ENCODE assay signal across 10 cellular contexts in the genomic region with DNA sequence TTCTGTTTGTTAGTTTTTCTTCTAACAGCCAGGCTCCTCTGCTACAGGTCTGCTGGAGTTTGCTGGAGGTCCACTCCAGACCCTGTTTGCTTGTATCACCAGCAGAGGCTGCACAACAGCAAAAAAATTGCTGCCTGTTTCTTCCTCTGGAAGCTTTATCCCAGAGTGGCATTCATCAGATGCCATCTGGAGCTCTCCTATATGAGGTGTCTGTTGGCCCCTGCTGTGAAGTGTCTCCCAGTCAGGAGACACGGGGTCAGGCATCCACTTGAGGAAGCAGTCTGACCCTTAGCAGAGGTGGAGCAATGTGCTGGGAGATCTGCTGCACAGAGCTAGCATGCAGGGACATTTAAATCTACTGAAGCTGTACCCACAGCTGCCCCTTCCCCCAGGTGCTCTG. TPM values are rescaled to one million over a fixed set of nuclear protein-coding genes. Genes with fewer than 3 reads are reported as not detected.
DNase-seq lines count a peak whose midpoint lies in the region; ATAC-seq and TF ChIP-seq lines count a peak whose summit lies in the region.
"Had no signal": no experiment of that assay in that cellular context is flagged by ENCODE, and none has a peak within 500 bp of the region (broad histone marks: within the 10 kb centered on the region; RNA-seq: fewer than 3 reads in every experiment).

No MANE protein-coding gene starts in this region.

- POLR2A ChIA-PET in Caco-2 (lab: Charles Lee): no interaction called here

- H3K27me3 Mint-ChIP-seq in Calu3 (ENCODE audit: unreplicated experiment): no peaks in the 10 kb centered on the region
- no peaks in the 10 kb centered on the region for H3K27me3 Mint-ChIP-seq in memory B cell
- no peaks in the 10 kb centered on the region for H3K27me3 Mint-ChIP-seq in Caco-2 (ENCODE audit: insufficient read depth, unreplicated experiment)

- H3K4me3 ChIP-seq in tibial nerve (no peak overlapping the region), esophagus muscularis mucosa (no peak overlapping the region), Caco-2 (ENCODE audit: low read depth, low read length) (no peak overlapping the region)
- H3K4me3 ChIP-seq: lower lobe of right lung had no signal

- TF ChIP-seq EP300 in tibial nerve (IDR thresholded peaks at IDR 0.05): no peak
- no peak for TF ChIP-seq EP300 in esophagus muscularis mucosa (IDR thresholded peaks at IDR 0.05)

- no peak for TF ChIP-seq CTCF in Calu3 (IDR thresholded peaks at IDR 0.05; ENCODE audit: unreplicated experiment)
- peak; percentile 19; the same call in 1 of the 2 replicates for TF ChIP-seq CTCF in LNCAP (IDR thresholded peaks at IDR 0.05)
- TF ChIP-seq CTCF in tibial nerve (IDR thresholded peaks at IDR 0.05): no peak
- TF ChIP-seq CTCF in esophagus muscularis mucosa (IDR thresholded peaks at IDR 0.05): no peak
- no peak for TF ChIP-seq CTCF in Caco-2 (IDR thresholded peaks at IDR 0.05; ENCODE audit: insufficient read depth in 1 of 2, low read depth in 1 of 2, low read length in 1 of 2, severe bottlenecking in 1 of 2, unreplicated experiment in 1 of 2)

- CTCF ChIA-PET in Calu3 (lab: Charles Lee) (interaction anchor here (0.9 kb wide), 1 partner anchor 99 kb away, joined by 3 read pairs; no protein-coding TSS in a partner anchor), Caco-2 (lab: Charles Lee) (interaction anchor here (1.0 to 1.1 kb wide), 2 partner anchors 27 to 98 kb away, joined by 4 read pairs; a partner anchor contains a TSS)

- DNase-seq in Calu3 (no peak), SW480 (ENCODE audit: low spot score) (peak; percentile 47), memory B cell (ENCODE audit: low spot score in 2 of 2) (no peak), amygdala (lab: John Stamatoyannopoulos, UW) (no peak), tibial nerve (ENCODE audit: low spot score in 2 of 2) (no peak), esophagus muscularis mucosa (ENCODE audit: extremely low spot score) (no peak), Caco-2 (no peak)
- DNase-seq: lower lobe of right lung, NCI-H1105 had no signal

- BruUV-seq in Calu3 (replicated peaks; lab: Mats Ljungman, UMichigan) (no TSS peak), Caco-2 (replicated peaks; lab: Mats Ljungman, UMichigan) (no TSS peak)

- H3K9me3 ChIP-seq in tibial nerve (peaks cover 0 to 12% (median 0%) of the 10 kb centered on the region in 4 donors), esophagus muscularis mucosa (no peaks in the 10 kb centered on the region), Caco-2 (no peaks in the 10 kb centered on the region; the same call in none of the 2 replicates)

- TF ChIP-seq POLR2A in tibial nerve (IDR thresholded peaks at IDR 0.05) (no peak), esophagus muscularis mucosa (IDR thresholded peaks at IDR 0.05; ENCODE audit: low read depth) (no peak)

- H3K4me3 Mint-ChIP-seq in Calu3 (ENCODE audit: low read depth, unreplicated experiment) (peak overlapping the region; percentile 44), memory B cell (peak overlapping the region; percentile 78), Caco-2 (ENCODE audit: unreplicated experiment) (no peak overlapping the region)

- H3K27me3 ChIP-seq in tibial nerve (no peaks in the 10 kb centered on the region), esophagus muscularis mucosa (no peaks in the 10 kb centered on the region), Caco-2 (replicated peaks; ENCODE audit: control insufficient read depth, insufficient read depth, low read length) (no peaks in the 10 kb centered on the region)

- no peaks in the 10 kb centered on the region for H3K4me1 ChIP-seq in tibial nerve
- H3K4me1 ChIP-seq in esophagus muscularis mucosa: peaks cover 0 to 6% (median 2%) of the 10 kb centered on the region in 4 donors
- H3K4me1 ChIP-seq in Caco-2: no peaks in the 10 kb centered on the region
- H3K4me1 ChIP-seq: lower lobe of right lung had no signal

- H3K36me3 Mint-ChIP-seq in Calu3 (ENCODE audit: insufficient read depth, unreplicated experiment) (no peaks in the 10 kb centered on the region), memory B cell (peaks cover 14% of the 10 kb centered on the region), Caco-2 (ENCODE audit: insufficient read depth, unreplicated experiment) (no peaks in the 10 kb centered on the region)

- ATAC-seq in memory B cell (ENCODE audit: low read depth): no peak
- ATAC-seq: lower lobe of right lung had no signal

- intact Hi-C loops in Calu3 (cut with micrococcal nuclease; ENCODE audit: unreplicated experiment): loop anchor here (10.0 kb wide), 1 partner anchor 306 kb away; a partner anchor contains a TSS
- intact Hi-C loops in esophagus muscularis mucosa (cut with DNase I): no loop called here
- intact Hi-C loops in Caco-2 (cut with micrococcal nuclease; ENCODE audit: unreplicated experiment): no loop called here

- no peak overlapping the region for H3K27ac ChIP-seq in tibial nerve
- H3K27ac ChIP-seq in esophagus muscularis mucosa (replicated peaks in 1 of 4): no peak overlapping the region
- H3K27ac ChIP-seq: lower lobe of right lung had no signal

- no peak overlapping the region for H3K27ac Mint-ChIP-seq in Calu3 (ENCODE audit: unreplicated experiment)
- peak overlapping the region; percentile 85 for H3K27ac Mint-ChIP-seq in memory B cell
- no peak overlapping the region for H3K27ac Mint-ChIP-seq in Caco-2 (ENCODE audit: unreplicated experiment)

- peaks cover 0 to 16% (median 0%) of the 10 kb centered on the region in 3 donors for H3K36me3 ChIP-seq in tibial nerve
- H3K36me3 ChIP-seq in esophagus muscularis mucosa: peaks cover 0 to 10% (median 0%) of the 10 kb centered on the region in 4 donors
- H3K36me3 ChIP-seq in Caco-2 (ENCODE audit: control insufficient read depth, insufficient read depth, low read length): no peaks in the 10 kb centered on the region
- H3K36me3 ChIP-seq: lower lobe of right lung had no signal

- no peaks in the 10 kb centered on the region for H3K4me1 Mint-ChIP-seq in Calu3 (ENCODE audit: low read depth, unreplicated experiment)
- peaks cover 7% of the 10 kb centered on the region for H3K4me1 Mint-ChIP-seq in memory B cell
- no peaks in the 10 kb centered on the region for H3K4me1 Mint-ChIP-seq in Caco-2 (ENCODE audit: low read depth, unreplicated experiment)

- WGBS in tibial nerve, 2 donors: 40 to 56% methylated on average over 1 of the region's 1 CpG
- WGBS in esophagus muscularis mucosa: no CpG with 5 or more reads among the region's 1 CpG

- H3K9me3 Mint-ChIP-seq in Calu3 (ENCODE audit: low read depth, unreplicated experiment) (no peaks in the 10 kb centered on the region), memory B cell (peaks cover 6% of the 10 kb centered on the region), Caco-2 (ENCODE audit: unreplicated experiment) (peaks cover 31% of the 10 kb centered on the region)

RNA-seq across cellular contexts. Expression of a gene that starts 26.7 kb away (rescaled TPM):
- total RNA-seq in Calu3 (2022) (7.3 and 9.1 TPM in 2 replicates), tibial nerve (10 to 100 TPM; 10.9 to 13.1 (median 11.9) TPM), esophagus muscularis mucosa (10 to 100 TPM in 1 of 4 donors, 1 to 10 TPM in 3; 9.1 to 10.8 (median 9.6) TPM), Caco-2 (2022) (15.4 and 16.9 TPM in 2 replicates)
